In genomic region chr1:202810193-202810614, GRCh38 we compare ENCODE assay signal across 9 cellular contexts. TPM values are rescaled to one million over a fixed set of nuclear protein-coding genes. Genes with fewer than 3 reads are reported as not detected.
A peak's percentile ranks its signal among the peaks of the same experiment; 100 is the strongest.
DNase-seq lines count a peak whose midpoint lies in the region; TF ChIP-seq lines count a peak whose summit lies in the region.
"Had no signal": no experiment of that assay in that cellular context is flagged by ENCODE, and none has a peak within 500 bp of the region (broad histone marks: within the 10 kb centered on the region; RNA-seq: fewer than 3 reads in every experiment).

No MANE protein-coding gene starts in this region.

- peak overlapping the region; percentile 94 for H3K4me2 ChIP-seq in OCI-LY3 (ENCODE audit: low read length)
- peak overlapping the region; percentile 98 for H3K4me2 ChIP-seq in neural progenitor cell

- TF ChIP-seq CTCF in CD14-positive monocyte (IDR thresholded peaks at IDR 0.05) (no peak), OCI-LY3 (IDR thresholded peaks at IDR 0.05; ENCODE audit: low read depth, low read length) (no peak), endothelial cell (IDR thresholded peaks at IDR 0.05; ENCODE audit: unreplicated experiment) (no peak), neural progenitor cell (IDR thresholded peaks at IDR 0.05) (no peak)

- peaks cover 0 to 2% (median 0%) of the 10 kb centered on the region in 7 donors for H3K9me3 Mint-ChIP-seq in CD14-positive monocyte
- no peaks in the 10 kb centered on the region for H3K9me3 Mint-ChIP-seq in endothelial cell (ENCODE audit: unreplicated experiment)
- H3K9me3 Mint-ChIP-seq in neural progenitor cell = no peaks in the 10 kb centered on the region

- DNase-seq in CD14-positive monocyte (ENCODE audit: low spot score) (no peak), endothelial cell (ENCODE audit: low spot score) (no peak), neural progenitor cell (ENCODE audit: low spot score) (no peak), DMS153 (lab: John Stamatoyannopoulos, UW) (no peak), kidney tubule cell (ENCODE audit: low spot score) (no peak), hippocampal formation (lab: John Stamatoyannopoulos, UW) (no peak), activated gamma-delta T cell treated with Interleukin-2 at 50 U/mL for 16 hours (no peak)

- H3K4me3 Mint-ChIP-seq in CD14-positive monocyte (peak overlapping the region; percentile 93), endothelial cell (ENCODE audit: unreplicated experiment) (peak overlapping the region; percentile 92), neural progenitor cell (peak overlapping the region; percentile 90)

- H3K36me3 ChIP-seq in OCI-LY3 (replicated peaks; ENCODE audit: low read depth, low read length) (no peaks in the 10 kb centered on the region), neural progenitor cell (no peaks in the 10 kb centered on the region)

- H3K4me1 ChIP-seq in OCI-LY3 (ENCODE audit: low read length) = peaks cover 23% of the 10 kb centered on the region
- H3K4me1 ChIP-seq in neural progenitor cell = peaks cover 37% of the 10 kb centered on the region

- H4K20me1 ChIP-seq in OCI-LY3 (ENCODE audit: insufficient read depth, low read length) (peaks cover 3% of the 10 kb centered on the region; the same call in 1 of the 2 replicates), neural progenitor cell (ENCODE audit: low read depth) (peaks cover 17% of the 10 kb centered on the region)

- H3K4me3 ChIP-seq in OCI-LY3 (ENCODE audit: low read length) (peak overlapping the region; percentile 81), neural progenitor cell (peak overlapping the region; percentile 96)

- peak overlapping the region; percentile 96 for H2AFZ ChIP-seq in OCI-LY3 (ENCODE audit: low read depth, low read length)
- no peak overlapping the region for H2AFZ ChIP-seq in neural progenitor cell (replicated peaks)

- H3K4me1 Mint-ChIP-seq in CD14-positive monocyte (peaks cover 43% of the 10 kb centered on the region), endothelial cell (ENCODE audit: unreplicated experiment) (peaks cover 32% of the 10 kb centered on the region), neural progenitor cell (peaks cover 42% of the 10 kb centered on the region)

- H3K27ac ChIP-seq in OCI-LY3 (ENCODE audit: low read length) (no peak overlapping the region), neural progenitor cell (no peak overlapping the region)

- H3K36me3 Mint-ChIP-seq in CD14-positive monocyte (peaks cover 0 to 2% of the 10 kb centered on the region in 2 donors), endothelial cell (ENCODE audit: low read depth, unreplicated experiment) (peaks cover 18% of the 10 kb centered on the region), neural progenitor cell (peaks cover 3% of the 10 kb centered on the region)

- H3K79me2 ChIP-seq in OCI-LY3 (ENCODE audit: low read length) (peaks cover 30% of the 10 kb centered on the region), neural progenitor cell (ENCODE audit: low read depth) (peaks cover 50% of the 10 kb centered on the region)

- H3K9ac ChIP-seq in OCI-LY3 (ENCODE audit: low read length) (peak overlapping the region; percentile 49), neural progenitor cell (no peak overlapping the region)

- H3K27ac Mint-ChIP-seq in CD14-positive monocyte = peak overlapping the region; percentile 79 to 95 (median 86)
- peak overlapping the region; percentile 92 for H3K27ac Mint-ChIP-seq in endothelial cell (ENCODE audit: unreplicated experiment)
- H3K27ac Mint-ChIP-seq in neural progenitor cell = peak overlapping the region; percentile 87

- H3K27me3 ChIP-seq in OCI-LY3 (ENCODE audit: low read depth, low read length) = peaks cover 28% of the 10 kb centered on the region
- peaks cover 20% of the 10 kb centered on the region for H3K27me3 ChIP-seq in neural progenitor cell

- H3F3A ChIP-seq in neural progenitor cell (ENCODE audit: low read depth) = peaks cover 21% of the 10 kb centered on the region

- intact Hi-C loops in CD14-positive monocyte (cut with micrococcal nuclease) = loop anchor here in 1 of 2 donors (10.0 kb wide), 1 partner anchor 55 kb away; no protein-coding TSS in a partner anchor

- H3K9me3 ChIP-seq in OCI-LY3 (ENCODE audit: insufficient read depth, low read length) (no peaks in the 10 kb centered on the region), neural progenitor cell (ENCODE audit: low read depth) (no peaks in the 10 kb centered on the region)

- H3K27me3 Mint-ChIP-seq in CD14-positive monocyte (ENCODE audit: low read depth in 3 of 3) = peaks cover 15 to 26% (median 16%) of the 10 kb centered on the region in 3 donors
- H3K27me3 Mint-ChIP-seq in endothelial cell (ENCODE audit: unreplicated experiment) = peaks cover 35% of the 10 kb centered on the region
- H3K27me3 Mint-ChIP-seq in neural progenitor cell (ENCODE audit: insufficient read depth, low read depth) = peaks cover 15% of the 10 kb centered on the region

RNA-seq across cellular contexts. Expression of gene PCAT6, which starts 0.6 kb away (rescaled TPM):
- polyA plus RNA-seq in CD14-positive monocyte = not detected
- total RNA-seq in endothelial cell (ENCODE audit: unreplicated experiment) = 2.0 TPM
- 4.2 TPM in 1 of 2 replicates, not detected in the other for total RNA-seq in neural progenitor cell (ENCODE audit: low replicate concordance)
- total RNA-seq: lung microvascular endothelial cell had no signal

RNA-seq across cellular contexts. Expression of gene KDM5B, which starts 2.0 kb away (rescaled TPM):
- 10 to 100 TPM in 1 of 2 donors, 1 to 10 TPM in 1; 3.4 to 10.6 TPM for polyA plus RNA-seq in CD14-positive monocyte
- total RNA-seq in endothelial cell (ENCODE audit: unreplicated experiment) = 195 TPM
- 219 and 283 TPM in 2 replicates for total RNA-seq in neural progenitor cell (ENCODE audit: low replicate concordance)
